24 cellular contexts compared by ENCODE assay signal in the genomic region with DNA sequence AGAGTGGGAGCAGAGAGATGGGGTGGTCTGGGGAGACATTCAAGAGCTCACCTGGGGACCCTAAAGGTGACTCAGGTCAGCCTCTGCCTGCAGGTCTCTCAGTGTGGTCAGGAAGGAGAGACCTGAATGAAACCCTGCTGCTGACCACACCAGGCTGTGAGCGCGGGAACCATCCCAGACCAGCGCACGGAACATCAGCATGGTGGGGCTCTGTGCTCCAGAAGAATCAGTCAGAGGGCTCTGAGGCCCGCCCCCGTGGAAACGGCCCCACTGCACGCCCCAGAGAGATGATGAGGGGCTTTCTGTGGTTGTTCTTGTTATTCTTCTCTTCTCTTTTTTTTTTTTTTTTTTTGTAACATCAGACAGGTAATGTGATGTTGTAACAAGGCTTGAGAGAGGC.
DNase-seq lines count a peak whose midpoint lies in the region; ATAC-seq and TF ChIP-seq lines count a peak whose summit lies in the region.
"Had no signal": no experiment of that assay in that cellular context is flagged by ENCODE, and none has a peak within 500 bp of the region (broad histone marks: within the 10 kb centered on the region; RNA-seq: fewer than 3 reads in every experiment).

No MANE protein-coding gene starts in this region.

- peaks cover 0 to 3% of the 10 kb centered on the region in 2 donors for H3K9me3 ChIP-seq in neuronal stem cell (replicated peaks in 1 of 2; ENCODE audit: control insufficient read depth in 2 of 2, insufficient read depth in 1 of 2, low read depth in 1 of 2, low read length in 2 of 2)
- H3K9me3 ChIP-seq in gastroesophageal sphincter: no peaks in the 10 kb centered on the region
- H3K9me3 ChIP-seq: BE2C, BLaER1 had no signal

- H4K20me1 ChIP-seq in GM23338 (replicated peaks; ENCODE audit: insufficient read depth): no peaks in the 10 kb centered on the region
- H4K20me1 ChIP-seq: BLaER1 had no signal

- no peak for DNase-seq in GM23338 (ENCODE audit: low spot score)
- DNase-seq in neuronal stem cell (ENCODE audit: low spot score): no peak
- DNase-seq in posterior vena cava (ENCODE audit: low spot score): peak; percentile 63
- no peak for DNase-seq in T-helper 2 cell
- DNase-seq: 8988T; ACHN; BE2C; C1 segment of cervical spinal cord; CD4-positive, alpha-beta memory T cell; CD4-positive, CD25-positive, alpha-beta regulatory T cell; CD8-positive, alpha-beta memory T cell; COR-L47; DMS 273 treated with DMSO at 0.1 percent for 48 hours; DMS153; DMS53; DMS79; DND-41; EL; GF-D8 had no signal

- no peaks in the 10 kb centered on the region for H3K36me3 Mint-ChIP-seq in GM23338 (ENCODE audit: low read depth)
- H3K36me3 Mint-ChIP-seq: CD14-positive monocyte; CD4-positive, alpha-beta memory T cell; CD4-positive, CD25-positive, alpha-beta regulatory T cell; CD8-positive, alpha-beta memory T cell had no signal

- H3K27ac ChIP-seq in GM23338 (ENCODE audit: low read depth): no peak overlapping the region
- no peak overlapping the region for H3K27ac ChIP-seq in neuronal stem cell (replicated peaks; ENCODE audit: low read length)
- H3K27ac ChIP-seq in gastroesophageal sphincter: no peak overlapping the region
- H3K27ac ChIP-seq: BLaER1 had no signal

- no peak for ATAC-seq in GM23338
- no peak for ATAC-seq in GM21723 (IDR thresholded peaks at IDR 0.05; ENCODE audit: unreplicated experiment)
- ATAC-seq in gastroesophageal sphincter: no peak
- no peak for ATAC-seq in GM19324 (IDR thresholded peaks at IDR 0.05; ENCODE audit: low FRiP score, unreplicated experiment)

- no peak overlapping the region for H2BK15ac ChIP-seq in neuronal stem cell (ENCODE audit: low read length)

- H3K9me3 Mint-ChIP-seq in GM23338: no peaks in the 10 kb centered on the region
- H3K9me3 Mint-ChIP-seq: CD4-positive, alpha-beta memory T cell had no signal

- no peak overlapping the region for H2AFZ ChIP-seq in GM23338
- H2AFZ ChIP-seq in neuronal stem cell (ENCODE audit: low read length): no peak overlapping the region

- H3K4me2 ChIP-seq in GM23338 (no peak overlapping the region), neuronal stem cell (ENCODE audit: insufficient read depth, low read length, poor library complexity, severe bottlenecking) (no peak overlapping the region)
- H3K4me2 ChIP-seq: BLaER1 had no signal

- peak overlapping the region; percentile 21 for H3K18ac ChIP-seq in neuronal stem cell (ENCODE audit: low read length)

- no peak overlapping the region for H3K4me3 Mint-ChIP-seq in GM23338
- H3K4me3 Mint-ChIP-seq: CD14-positive monocyte; CD4-positive, alpha-beta memory T cell; CD4-positive, CD25-positive, alpha-beta regulatory T cell; CD8-positive, alpha-beta memory T cell had no signal

- H3F3A ChIP-seq in GM23338 (replicated peaks; ENCODE audit: low read depth): no peaks in the 10 kb centered on the region

- H3K4me3 ChIP-seq in GM23338 (no peak overlapping the region), neuronal stem cell (ENCODE audit: low read length in 2 of 2) (no peak overlapping the region), gastroesophageal sphincter (no peak overlapping the region)
- H3K4me3 ChIP-seq: BLaER1 had no signal

- no peak for TF ChIP-seq POLR2A in gastroesophageal sphincter (IDR thresholded peaks at IDR 0.05)

- TF ChIP-seq EP300 in gastroesophageal sphincter (IDR thresholded peaks at IDR 0.05): no peak

- H3K27me3 ChIP-seq in GM23338 (ENCODE audit: insufficient read depth) (no peaks in the 10 kb centered on the region), neuronal stem cell (ENCODE audit: control insufficient read depth in 3 of 3, insufficient read depth in 3 of 3, low read depth in 1 of 3, low read length in 3 of 3) (no peaks in the 10 kb centered on the region), gastroesophageal sphincter (peaks cover 7% of the 10 kb centered on the region)
- H3K27me3 ChIP-seq: BE2C, BLaER1 had no signal

- peaks cover 8% of the 10 kb centered on the region; the same call in 1 of the 2 replicates for H3K9me2 ChIP-seq in GM23338 (ENCODE audit: insufficient read depth)

- H3K79me2 ChIP-seq in GM23338 (replicated peaks; ENCODE audit: insufficient read depth): no peaks in the 10 kb centered on the region

- no peak for TF ChIP-seq CTCF in GM23338 (conservative IDR thresholded peaks at IDR 0.05; ENCODE audit: low read depth in 2 of 2)
- TF ChIP-seq CTCF in gastroesophageal sphincter (IDR thresholded peaks at IDR 0.05): no peak

- no peak overlapping the region for H2BK12ac ChIP-seq in neuronal stem cell (ENCODE audit: low read length)

- no peak overlapping the region for H2AK5ac ChIP-seq in neuronal stem cell (ENCODE audit: low read depth, low read length)

- H3K4me1 ChIP-seq in GM23338 (ENCODE audit: insufficient read depth) (no peaks in the 10 kb centered on the region), neuronal stem cell (ENCODE audit: control insufficient read depth in 2 of 2, insufficient read depth in 1 of 2, low read depth in 1 of 2, low read length in 2 of 2) (peaks cover 14 to 22% of the 10 kb centered on the region in 2 donors), gastroesophageal sphincter (no peaks in the 10 kb centered on the region)

- H3K23ac ChIP-seq in neuronal stem cell (ENCODE audit: low read depth, low read length, poor library complexity): no peak overlapping the region

- H2BK5ac ChIP-seq in neuronal stem cell (ENCODE audit: low read length): no peak overlapping the region

- no peak overlapping the region for H3K14ac ChIP-seq in neuronal stem cell (ENCODE audit: low read length)

- no peaks in the 10 kb centered on the region; the same call in 2 of the 3 replicates for H3K4me1 Mint-ChIP-seq in GM23338
- H3K4me1 Mint-ChIP-seq: CD4-positive, alpha-beta memory T cell; CD4-positive, CD25-positive, alpha-beta regulatory T cell; CD8-positive, alpha-beta memory T cell had no signal

- peaks cover 6% of the 10 kb centered on the region for H3K27me3 Mint-ChIP-seq in GM23338 (ENCODE audit: insufficient read depth, low read depth, poor library complexity)

- H4K91ac ChIP-seq in neuronal stem cell (ENCODE audit: low read depth, low read length, poor library complexity): no peak overlapping the region

- H3K27ac Mint-ChIP-seq in GM23338: peak overlapping the region; percentile 36; the same call in 1 of the 2 replicates
- H3K27ac Mint-ChIP-seq: CD4-positive, CD25-positive, alpha-beta regulatory T cell; CD8-positive, alpha-beta memory T cell had no signal

- H4K8ac ChIP-seq in neuronal stem cell (ENCODE audit: low read depth, low read length): no peak overlapping the region

- no peak overlapping the region for H2BK120ac ChIP-seq in neuronal stem cell (ENCODE audit: low read depth, low read length)

- H3K36me3 ChIP-seq in GM23338 (ENCODE audit: insufficient read depth) (no peaks in the 10 kb centered on the region), neuronal stem cell (replicated peaks in 1 of 2; ENCODE audit: control insufficient read depth in 2 of 2, insufficient read depth in 2 of 2, low read length in 2 of 2) (no peaks in the 10 kb centered on the region), gastroesophageal sphincter (no peaks in the 10 kb centered on the region)
- H3K36me3 ChIP-seq: BE2C, BLaER1 had no signal

- no peak overlapping the region for H3K9ac ChIP-seq in neuronal stem cell (ENCODE audit: low read depth, low read length, poor library complexity)
- H3K9ac ChIP-seq: BLaER1 had no signal

- WGBS in neuronal stem cell (ENCODE audit: extremely low coverage in 2 of 2, insufficient read length in 2 of 2, insufficient replicate concordance in 1 of 2), 2 donors: no CpG with 5 or more reads among the region's 8 CpGs
- 80 to 85% methylated on average over 4 to 7 of the region's 8 CpGs for WGBS in gastroesophageal sphincter (ENCODE audit: low coverage in 1 of 2), 2 donors

- H3K4ac ChIP-seq in neuronal stem cell (ENCODE audit: low read length): no peak overlapping the region

- H3K79me1 ChIP-seq in neuronal stem cell (ENCODE audit: low read depth, low read length): no peaks in the 10 kb centered on the region

- intact Hi-C loops in posterior vena cava (cut with DNase I): no loop called here

TF ChIP-seq in GM23338, 12 proteins besides CTCF, POLR2A, EP300 and RAD21 (continues in another document):
- TF ChIP-seq CREB1 (CRISPR knock-in tag; IDR thresholded peaks at IDR 0.05; ENCODE audit: low read depth) (no peak), NANOG (IDR thresholded peaks at IDR 0.05; ENCODE audit: borderline replicate concordance) (no peak), JUNB (IDR thresholded peaks at IDR 0.05; ENCODE audit: unreplicated experiment) (no peak), POLR2AphosphoS5 (IDR thresholded peaks at IDR 0.05; ENCODE audit: low read depth) (no peak)
- TF ChIP-seq, protein P1, sequence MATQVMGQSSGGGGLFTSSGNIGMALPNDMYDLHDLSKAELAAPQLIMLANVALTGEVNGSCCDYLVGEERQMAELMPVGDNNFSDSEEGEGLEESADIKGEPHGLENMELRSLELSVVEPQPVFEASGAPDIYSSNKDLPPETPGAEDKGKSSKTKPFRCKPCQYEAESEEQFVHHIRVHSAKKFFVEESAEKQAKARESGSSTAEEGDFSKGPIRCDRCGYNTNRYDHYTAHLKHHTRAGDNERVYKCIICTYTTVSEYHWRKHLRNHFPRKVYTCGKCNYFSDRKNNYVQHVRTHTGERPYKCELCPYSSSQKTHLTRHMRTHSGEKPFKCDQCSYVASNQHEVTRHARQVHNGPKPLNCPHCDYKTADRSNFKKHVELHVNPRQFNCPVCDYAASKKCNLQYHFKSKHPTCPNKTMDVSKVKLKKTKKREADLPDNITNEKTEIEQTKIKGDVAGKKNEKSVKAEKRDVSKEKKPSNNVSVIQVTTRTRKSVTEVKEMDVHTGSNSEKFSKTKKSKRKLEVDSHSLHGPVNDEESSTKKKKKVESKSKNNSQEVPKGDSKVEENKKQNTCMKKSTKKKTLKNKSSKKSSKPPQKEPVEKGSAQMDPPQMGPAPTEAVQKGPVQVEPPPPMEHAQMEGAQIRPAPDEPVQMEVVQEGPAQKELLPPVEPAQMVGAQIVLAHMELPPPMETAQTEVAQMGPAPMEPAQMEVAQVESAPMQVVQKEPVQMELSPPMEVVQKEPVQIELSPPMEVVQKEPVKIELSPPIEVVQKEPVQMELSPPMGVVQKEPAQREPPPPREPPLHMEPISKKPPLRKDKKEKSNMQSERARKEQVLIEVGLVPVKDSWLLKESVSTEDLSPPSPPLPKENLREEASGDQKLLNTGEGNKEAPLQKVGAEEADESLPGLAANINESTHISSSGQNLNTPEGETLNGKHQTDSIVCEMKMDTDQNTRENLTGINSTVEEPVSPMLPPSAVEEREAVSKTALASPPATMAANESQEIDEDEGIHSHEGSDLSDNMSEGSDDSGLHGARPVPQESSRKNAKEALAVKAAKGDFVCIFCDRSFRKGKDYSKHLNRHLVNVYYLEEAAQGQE (IDR thresholded peaks at IDR 0.05; ENCODE audit: unreplicated experiment): no peak
